In the genomic region with DNA sequence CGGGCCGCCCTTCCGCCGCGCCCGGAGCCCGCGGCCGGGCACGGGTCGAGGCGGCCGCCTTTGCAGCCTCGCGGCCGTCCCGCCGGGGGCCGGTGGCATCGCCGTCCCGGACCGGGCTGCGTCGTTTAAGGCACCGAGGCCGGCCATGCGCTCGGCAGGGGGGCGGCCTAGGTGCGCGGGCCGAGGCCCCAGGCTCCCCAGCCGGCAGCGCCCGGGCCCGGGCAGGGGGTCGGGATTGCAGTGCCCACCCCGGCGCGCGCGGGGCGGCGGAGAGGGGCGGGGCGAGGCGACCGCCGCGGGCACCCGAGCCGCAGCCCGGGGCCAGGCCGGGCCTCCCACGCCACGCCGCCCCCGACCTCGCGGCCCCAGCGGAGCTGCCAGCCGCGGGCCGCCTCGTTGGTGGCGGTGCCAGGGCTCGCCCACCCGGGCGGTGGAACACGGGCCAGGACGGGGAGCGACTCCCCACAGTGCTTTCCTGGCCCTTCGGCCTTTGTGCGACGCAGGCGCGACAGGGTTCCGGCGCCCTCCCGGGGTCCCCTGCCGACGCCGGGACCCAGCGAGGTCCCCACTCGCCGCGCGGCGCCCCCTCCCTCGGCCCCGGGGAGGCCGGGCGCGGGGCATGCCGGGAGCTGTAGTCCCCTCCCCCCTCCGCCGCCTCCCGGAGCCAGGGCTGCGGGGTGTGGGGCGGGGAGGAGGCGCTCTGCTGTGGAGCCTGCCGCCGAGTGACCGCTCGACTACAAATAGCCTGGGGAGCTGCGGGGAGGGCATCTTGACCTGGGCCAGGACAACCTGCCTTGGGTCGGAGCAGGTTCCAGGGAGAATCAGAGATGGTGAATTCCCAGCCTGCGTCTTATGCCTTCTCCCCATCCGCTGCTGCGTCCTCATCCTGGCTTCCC, we compare ENCODE assay signal across 9 cellular contexts. TPM values are rescaled to one million over a fixed set of nuclear protein-coding genes. Genes with fewer than 3 reads are reported as not detected.
A peak's percentile ranks its signal among the peaks of the same experiment; 100 is the strongest.
DNase-seq lines count a peak whose midpoint lies in the region; ATAC-seq, FAIRE-seq and TF ChIP-seq lines count a peak whose summit lies in the region.
"Had no signal": no experiment of that assay in that cellular context is flagged by ENCODE, and none has a peak within 500 bp of the region (broad histone marks: within the 10 kb centered on the region; RNA-seq: fewer than 3 reads in every experiment).

No MANE protein-coding gene starts in this region.

- intact Hi-C loops in activated B cell treated with CpG ODN at 0.5 μM for 24 hours (cut with micrococcal nuclease), result loop anchor here (1.0 to 10.0 kb wide), 4 partner anchors 17 to 1479 kb away; a partner anchor contains a TSS
- intact Hi-C loops in kidney (cut with DNase I), result no loop called here

- peaks cover 24% of the 10 kb centered on the region for H3K36me3 Mint-ChIP-seq in HFFc6 (ENCODE audit: low read depth)
- H3K36me3 Mint-ChIP-seq in activated B cell treated with CpG ODN at 0.5 μM for 24 hours (ENCODE audit: low read depth), result peaks cover 46% of the 10 kb centered on the region

- peak; percentile 70 for ATAC-seq in activated B cell treated with CpG ODN at 0.5 μM for 24 hours (ENCODE audit: low read depth)

- H3K4me1 Mint-ChIP-seq in HFFc6 (ENCODE audit: low read depth) (peaks cover 17% of the 10 kb centered on the region), activated B cell treated with CpG ODN at 0.5 μM for 24 hours (peaks cover 20% of the 10 kb centered on the region)

- H3K9ac ChIP-seq in kidney (ENCODE audit: low read length in 2 of 2), result peak overlapping the region; percentile 4 to 83

- peak overlapping the region; percentile 80 to 81 for H3K27ac ChIP-seq in kidney (ENCODE audit: low read depth in 2 of 2, low read length in 2 of 2)

- peaks cover 15 to 17% of the 10 kb centered on the region in 2 donors for H3K4me1 ChIP-seq in kidney (ENCODE audit: control insufficient read depth in 1 of 2, insufficient read depth in 1 of 2, low read depth in 1 of 2, low read length in 2 of 2)

- FAIRE-seq in kidney (lab: Jason Lieb, UNC), result no peak
- FAIRE-seq: A204.1 had no signal

- H3K9me3 Mint-ChIP-seq in HFFc6, result no peaks in the 10 kb centered on the region
- no peaks in the 10 kb centered on the region for H3K9me3 Mint-ChIP-seq in activated B cell treated with CpG ODN at 0.5 μM for 24 hours

- peaks cover 30 to 39% of the 10 kb centered on the region in 2 donors for H3K36me3 ChIP-seq in kidney (ENCODE audit: control insufficient read depth in 1 of 2, insufficient read depth in 2 of 2, low read length in 2 of 2)

- H3K27ac Mint-ChIP-seq in HFFc6 (peak overlapping the region; percentile 55), activated B cell treated with CpG ODN at 0.5 μM for 24 hours (peak overlapping the region; percentile 79)

- DNase-seq in DMS 273 (lab: John Stamatoyannopoulos, UW; ENCODE audit: unreplicated experiment) (peak; percentile 74), DMS 273 treated with DMSO at 0.1 percent for 48 hours (lab: John Stamatoyannopoulos, UW) (no peak), HFFc6 (peak; percentile 14), NCI-H1092 (lab: John Stamatoyannopoulos, UW) (peak; percentile 55), activated B cell treated with CpG ODN at 0.5 μM for 24 hours (peak; percentile 78), kidney (peak; percentile 92)
- peak; percentile 71 for DNase-seq in central memory CD4-positive, alpha-beta T cell
- DNase-seq in stimulated activated CD4-positive, alpha-beta T cell treated with anti-CD3 and anti-CD28 coated beads, Interleukin-15, amount 100 ng/mL, for 24 hours, result peak; percentile 83

- no peaks in the 10 kb centered on the region for H3K9me3 ChIP-seq in kidney (ENCODE audit: control insufficient read depth in 1 of 2, low read length in 2 of 2)

- H3K4me3 Mint-ChIP-seq in HFFc6 (peak overlapping the region; percentile 95), activated B cell treated with CpG ODN at 0.5 μM for 24 hours (peak overlapping the region; percentile 89)

- TF ChIP-seq CTCF in HFFc6 (IDR thresholded peaks at IDR 0.05) (no peak), activated B cell treated with CpG ODN at 0.5 μM for 24 hours (IDR thresholded peaks at IDR 0.05) (no peak), kidney (IDR thresholded peaks at IDR 0.05; ENCODE audit: borderline replicate concordance, extremely low read depth, insufficient read depth) (no peak)

- peak overlapping the region; percentile 91 to 92 for H3K4me3 ChIP-seq in kidney (ENCODE audit: low read length in 2 of 2)

- peaks cover 1% of the 10 kb centered on the region for H3K27me3 Mint-ChIP-seq in HFFc6 (ENCODE audit: insufficient read depth)
- H3K27me3 Mint-ChIP-seq in activated B cell treated with CpG ODN at 0.5 μM for 24 hours, result no peaks in the 10 kb centered on the region

- POLR2A ChIA-PET in activated B cell treated with CpG ODN at 0.5 μM for 24 hours (lab: Charles Lee), result interaction anchor here (0.7 to 4.7 kb wide), 11 partner anchors 9 to 104 kb away, joined by 3 to 36 read pairs (median 4); a partner anchor contains a TSS

- CTCF ChIA-PET in activated B cell treated with CpG ODN at 0.5 μM for 24 hours (lab: Charles Lee), result interaction anchor here (0.6 to 3.0 kb wide), 3 partner anchors 11 to 104 kb away, joined by 3 to 7 read pairs (median 4); no protein-coding TSS in a partner anchor

RNA-seq across cellular contexts. Expression of a gene that starts 0.8 kb away (rescaled TPM):
- 100 to 1,000 TPM in 1 of 6 experiments, 10 to 100 TPM in 5; 62.3 to 105 (median 69.1) TPM for total RNA-seq in HFFc6 (2021; fragmentation: NEBNext Ultra II Directional; extraction: Animal tissue kit (Norgen Biotek cat#: 25700))
- 90.5 and 94.7 TPM in 2 replicates for total RNA-seq in activated B cell treated with CpG ODN at 0.5 μM for 24 hours
- 70.2 TPM for total RNA-seq in kidney
- polyA plus RNA-seq in kidney (ENCODE audit: insufficient read depth, low read depth, low replicate concordance), result 114 TPM

RNA-seq across cellular contexts. Expression of a gene that starts 16.9 kb away (rescaled TPM):
- 10 to 100 TPM; 17.0 to 21.1 (median 19.6) TPM for total RNA-seq in HFFc6 (2021; fragmentation: NEBNext Ultra II Directional; extraction: Animal tissue kit (Norgen Biotek cat#: 25700))
- total RNA-seq in activated B cell treated with CpG ODN at 0.5 μM for 24 hours (90.1 and 90.6 TPM in 2 replicates), kidney (48.2 TPM)
- polyA plus RNA-seq in kidney (ENCODE audit: insufficient read depth, low read depth, low replicate concordance), result 23.6 TPM

RNA-seq across cellular contexts. Expression of a gene that starts 39.3 kb away (rescaled TPM):
- not detected for total RNA-seq in HFFc6 (2021; fragmentation: NEBNext Ultra II Directional; extraction: Animal tissue kit (Norgen Biotek cat#: 25700))
- not detected in 2 replicates for total RNA-seq in activated B cell treated with CpG ODN at 0.5 μM for 24 hours
- total RNA-seq in kidney, result 11.7 TPM
- 15.9 TPM for polyA plus RNA-seq in kidney (ENCODE audit: insufficient read depth, low read depth, low replicate concordance)

Comparison
In these comparisons a context has a peak if more than half of its experiments do, and no peak if none do; other contexts are left out.
1. RNA of a gene that starts 39.3 kb away (total RNA-seq): 11.7 TPM in kidney (single experiment); not detected in HFFc6 and not detected in activated B cell treated with CpG ODN at 0.5 μM for 24 hours; every median in the first group is over 10 times any median in the second.